Comparison of ENCODE assay signal across 27 cellular contexts in genomic region chr21:36395353-36396111, GRCh38. TPM values are rescaled to one million over a fixed set of nuclear protein-coding genes. Genes with fewer than 3 reads are reported as not detected.
DNase-seq lines count a peak whose midpoint lies in the region; ATAC-seq, FAIRE-seq and TF ChIP-seq lines count a peak whose summit lies in the region.
"Had no signal": no experiment of that assay in that cellular context is flagged by ENCODE, and none has a peak within 500 bp of the region (broad histone marks: within the 10 kb centered on the region; RNA-seq: fewer than 3 reads in every experiment).

No MANE protein-coding gene starts in this region.

- no peak overlapping the region for H3K4me2 ChIP-seq in K562 (ENCODE audit: insufficient read depth, low read length)
- H3K4me2 ChIP-seq: BLaER1 had no signal

- H3K9me3 ChIP-seq in right atrium auricular region (no peaks in the 10 kb centered on the region), K562 (replicated peaks; ENCODE audit: control insufficient read depth, insufficient read depth, low read depth, low read length) (no peaks in the 10 kb centered on the region), psoas muscle (no peaks in the 10 kb centered on the region), upper lobe of right lung (no peaks in the 10 kb centered on the region)

- 76% methylated on average over 6 of the region's 6 CpGs for WGBS in K562 (ENCODE audit: insufficient coverage, low coverage, missing lambda C conversion rate)
- WGBS in psoas muscle, 3 donors, result 45 to 61% (median 50%) methylated on average over 6 of the region's 6 CpGs

- ATAC-seq in left cardiac atrium (no peak), K562 (no peak; the same call in 2 of the 3 replicates), psoas muscle (peak; percentile 70 to 93 (median 89)), upper lobe of right lung (peak; percentile 21), HG03571 (IDR thresholded peaks at IDR 0.05; ENCODE audit: unreplicated experiment) (no peak)
- ATAC-seq: GM12878, HCT116, HepG2 had no signal

- no peaks in the 10 kb centered on the region for H3K4me1 Mint-ChIP-seq in immature natural killer cell

- no peaks in the 10 kb centered on the region for H4K20me1 ChIP-seq in K562 (replicated peaks; ENCODE audit: control insufficient read depth, insufficient read depth, low read length)
- H4K20me1 ChIP-seq: BLaER1 had no signal

- no peak for TF ChIP-seq RAD21 in K562 (CRISPR knock-in tag; conservative IDR thresholded peaks at IDR 0.05 in 1 of 2, IDR thresholded peaks at IDR 0.05 in 1 of 2)

- no peak overlapping the region for H3K9ac ChIP-seq in K562 (ENCODE audit: insufficient read depth in 1 of 2, low read depth in 2 of 2, low read length in 2 of 2)
- H3K9ac ChIP-seq: BLaER1 had no signal

- no peak overlapping the region for H3K27ac ChIP-seq in right atrium auricular region
- no peak overlapping the region for H3K27ac ChIP-seq in K562 (ENCODE audit: extremely low read depth, low read depth, low read length)
- peak overlapping the region; percentile 50 for H3K27ac ChIP-seq in psoas muscle
- no peak overlapping the region for H3K27ac ChIP-seq in upper lobe of right lung
- H3K27ac ChIP-seq: BLaER1, RWPE1 had no signal

- H3K27me3 ChIP-seq in right atrium auricular region, result no peaks in the 10 kb centered on the region
- H3K27me3 ChIP-seq in K562 (ENCODE audit: control insufficient read depth in 2 of 2, insufficient read depth in 2 of 2, low read length in 2 of 2), result no peaks in the 10 kb centered on the region
- H3K27me3 ChIP-seq in psoas muscle (ENCODE audit: insufficient read depth in 3 of 3, low read length in 2 of 3), result no peaks in the 10 kb centered on the region
- H3K27me3 ChIP-seq in upper lobe of right lung, result no peaks in the 10 kb centered on the region
- H3K27me3 ChIP-seq: BLaER1 had no signal

- in situ Hi-C loops in K562 (cut with MboI), result no loop called here

- no peak overlapping the region for H3K4me3 Mint-ChIP-seq in immature natural killer cell
- H3K4me3 Mint-ChIP-seq: CD4-positive, CD25-positive, alpha-beta regulatory T cell had no signal

- H2AFZ ChIP-seq in K562 (ENCODE audit: low read depth, low read length), result no peak overlapping the region

- no peaks in the 10 kb centered on the region for H3K9me1 ChIP-seq in K562 (ENCODE audit: control insufficient read depth, insufficient read depth, low read length)

- H3K36me3 Mint-ChIP-seq in immature natural killer cell, result peaks cover 10 to 36% (median 29%) of the 10 kb centered on the region in 3 donors

- H3K27me3 Mint-ChIP-seq in immature natural killer cell (ENCODE audit: low read depth in 3 of 3), result peaks cover 0 to 3% (median 0%) of the 10 kb centered on the region in 3 donors
- H3K27me3 Mint-ChIP-seq: CD4-positive, CD25-positive, alpha-beta regulatory T cell had no signal

- TF ChIP-seq POLR2A in K562 (conservative IDR thresholded peaks at IDR 0.05), result no peak

- H3K36me3 ChIP-seq in right atrium auricular region (no peaks in the 10 kb centered on the region), K562 (ENCODE audit: control insufficient read depth, insufficient read depth, low read length) (peaks cover 69% of the 10 kb centered on the region), psoas muscle (ENCODE audit: insufficient read depth in 1 of 2, low read depth in 1 of 2) (peaks cover 0 to 17% of the 10 kb centered on the region in 2 donors), upper lobe of right lung (no peaks in the 10 kb centered on the region)

- no peaks in the 10 kb centered on the region for H3K9me3 Mint-ChIP-seq in immature natural killer cell

- BruUV-seq in K562 (replicated peaks; lab: Mats Ljungman, UMichigan), result no TSS peak

- CTCF ChIA-PET in K562 (lab: Yijun Ruan, JAX; ENCODE audit: low intra/inter-chr PET ratio), result no interaction called here

- H3K4me3 ChIP-seq in right atrium auricular region, result no peak overlapping the region
- H3K4me3 ChIP-seq in K562, result no peak overlapping the region
- H3K4me3 ChIP-seq in psoas muscle, result no peak overlapping the region
- H3K4me3 ChIP-seq in upper lobe of right lung, result no peak overlapping the region
- H3K4me3 ChIP-seq: BLaER1, GM12878 had no signal

- H3K4me1 ChIP-seq in right atrium auricular region (no peaks in the 10 kb centered on the region), K562 (replicated peaks in 1 of 2; ENCODE audit: control insufficient read depth in 2 of 2, insufficient read depth in 2 of 2, low read length in 2 of 2) (peaks cover 2 to 9% of the 10 kb centered on the region in 2 experiments; a peak in 4 of 5 replicates), psoas muscle (peaks cover 31% of the 10 kb centered on the region), upper lobe of right lung (no peaks in the 10 kb centered on the region)
- H3K4me1 ChIP-seq: BLaER1 had no signal

- no peaks in the 10 kb centered on the region for H3K79me2 ChIP-seq in K562 (ENCODE audit: control insufficient read depth, insufficient read depth, low read length)

- intact Hi-C loops in left cardiac atrium (cut with DNase I), result no loop called here
- intact Hi-C loops in K562 (cut with micrococcal nuclease), result no loop called here
- intact Hi-C loops in psoas muscle (cut with DNase I), result no loop called here
- intact Hi-C loops in upper lobe of right lung (cut with DNase I), result no loop called here

- POLR2A ChIA-PET in K562 (lab: Yijun Ruan, JAX), result interaction anchor here (0.6 to 1.1 kb wide), 2 partner anchors 9 to 12 kb away, joined by 3 read pairs; no protein-coding TSS in a partner anchor

- no peak for TF ChIP-seq EP300 in K562 (IDR thresholded peaks at IDR 0.05; ENCODE audit: low read length)

- no peak for TF ChIP-seq CTCF in right atrium auricular region (IDR thresholded peaks at IDR 0.05)
- no peak for TF ChIP-seq CTCF in K562 (IDR thresholded peaks at IDR 0.05 in 2 of 3, conservative IDR thresholded peaks at IDR 0.05 in 1 of 3; ENCODE audit: insufficient read depth in 2 of 3, low read depth in 1 of 3, low read length in 3 of 3)
- TF ChIP-seq CTCF in psoas muscle (IDR thresholded peaks at IDR 0.05), result no peak
- no peak for TF ChIP-seq CTCF in upper lobe of right lung (IDR thresholded peaks at IDR 0.05)

- no peak overlapping the region for H3K27ac Mint-ChIP-seq in immature natural killer cell

- DNase-seq in right atrium auricular region (ENCODE audit: low spot score) (peak; percentile 18), left cardiac atrium (no peak), K562 (ENCODE audit: extremely low read depth in 1 of 4, low spot score in 3 of 4) (no peak), psoas muscle (peak in 1 of 2 donors; percentile 79), upper lobe of right lung (peak; percentile 9), immature natural killer cell (no peak), NCI-H526 (lab: John Stamatoyannopoulos, UW) (no peak)
- DNase-seq: CD4-positive, CD25-positive, alpha-beta regulatory T cell; EL; GDM1; Kasumi-1; NCI-H1092 treated with DMSO at 0.1 percent for 48 hours; NCI-H1436; NCI-H187; NCI-H2081 treated with DMSO at 0.1 percent for 48 hours; NCI-H2171; NCI-H226; NCI-H510A; NCI-H748 treated with DMSO at 0.1 percent for 48 hours; SHP77 had no signal

- no peak for FAIRE-seq in K562 (lab: Jason Lieb, UNC)
- FAIRE-seq: A204.1, GM12878, HepG2 had no signal

TF ChIP-seq in K562, 482 proteins besides CTCF, POLR2A, EP300 and RAD21:
- TF ChIP-seq STAT5A (IDR thresholded peaks at IDR 0.05; ENCODE audit: borderline replicate concordance, low read length), result no peak
- TF ChIP-seq CBFA2T2 (conservative IDR thresholded peaks at IDR 0.05), result 0 out of 2 replicates have a peak, but pooled peaks have one; percentile 21
- TF ChIP-seq TAF1 (IDR thresholded peaks at IDR 0.05; ENCODE audit: control insufficient read depth, extremely low read depth, insufficient read depth, low read length, severe bottlenecking), result no peak

RNA-seq across cellular contexts. Expression of gene CHAF1B, which starts 10.3 kb away (rescaled TPM):
- total RNA-seq in right atrium auricular region (1 to 10 TPM in 1 of 2 donors, under 1 TPM in 1; 0.33 to 1.2 TPM), left cardiac atrium (1 to 10 TPM in 1 of 2 donors, under 1 TPM in 1; 0.84 to 1.4 TPM), K562 (2014; rRNA removed) (17.8 and 23.0 TPM in 2 replicates), K562 (2014; rRNA removed; fragmentation: Illumina TruSeq; extraction: Trizol) (24.0 and 28.3 TPM in 2 replicates), K562 (2015; rRNA removed; fragmentation: Illumina TruSeq; extraction: Trizol) (22.7 and 23.4 TPM in 2 replicates), K562 (2021) (32.3 and 36.8 TPM in 2 replicates), psoas muscle (10 to 100 TPM in 2 of 4 donors, 1 to 10 TPM in 2; 2.6 to 12.6 (median 8.1) TPM), upper lobe of right lung (0.67 TPM)
- total RNA-seq in K562 (2011; cell fraction: chromatin; rRNA removed; ENCODE audit: low replicate concordance), result 28.3 and 29.4 TPM in 2 replicates
- total RNA-seq in K562 (2011; cell fraction: nucleolus; rRNA removed), result 14.1 and 17.0 TPM in 2 replicates
- 21.1 and 28.3 TPM in 2 replicates for total RNA-seq in K562 (2011; cell fraction: nucleoplasm; rRNA removed)
- polyA plus RNA-seq in K562 (2011; rRNA removed) (21.0 and 24.4 TPM in 2 replicates), K562 (2014; fragmentation: Illumina TruSeq; extraction: Trizol) (29.7 and 34.2 TPM in 2 replicates), K562 (2014; fragmentation: Nextera tagmentation; extraction: Ambion mirVana) (10 to 100 TPM in 1 of 2 experiments, 1 to 10 TPM in 1; 7.5 to 12.2 TPM), K562 (2014; rRNA removed) (19.4 and 23.4 TPM in 2 replicates), psoas muscle (10 to 100 TPM in 1 of 3 donors, 1 to 10 TPM in 1, under 1 TPM in 1; 0.68 to 10.4 (median 8.4) TPM), immature natural killer cell (1 to 10 TPM; 2.4 to 8.4 (median 3.0) TPM)
- polyA plus RNA-seq in K562 (2011; cell fraction: cytosol; rRNA removed), result 14.7 and 17.6 TPM in 2 replicates
- 14.3 and 15.2 TPM in 2 replicates for polyA plus RNA-seq in K562 (2011; cell fraction: nucleus; rRNA removed)
- polyA plus RNA-seq in K562 (2012), result 19.3 and 19.7 TPM in 2 replicates
- polyA minus RNA-seq in K562 (2011; rRNA and poly(A)+ RNA removed), result 19.1 and 20.2 TPM in 2 replicates
- 17.5 and 19.8 TPM in 2 replicates for polyA minus RNA-seq in K562 (2011; cell fraction: cytosol; rRNA and poly(A)+ RNA removed)
- 7.4 and 10.0 TPM in 2 replicates for polyA minus RNA-seq in K562 (2011; cell fraction: nucleus; rRNA and poly(A)+ RNA removed)

Comparison
In these comparisons a context has a peak if more than half of its experiments do, and no peak if none do; other contexts are left out.
1. DNase-seq: peak in right atrium auricular region (single experiment) and upper lobe of right lung (single experiment); none in left cardiac atrium (single experiment), K562 (0 of 4), immature natural killer cell (0 of 3) and NCI-H526 (0 of 2).
2. ATAC-seq: peak in psoas muscle (4 of 4) and upper lobe of right lung (single experiment); none in left cardiac atrium (0 of 2), K562 (single experiment) and HG03571 (single experiment).